In genomic region chr16:87900489-87900888, GRCh38 we compare ENCODE assay signal across 14 cellular contexts. TPM values are rescaled to one million over a fixed set of nuclear protein-coding genes. Genes with fewer than 3 reads are reported as not detected.
A peak's percentile ranks its signal among the peaks of the same experiment; 100 is the strongest.
DNase-seq lines count a peak whose midpoint lies in the region; ATAC-seq, FAIRE-seq and TF ChIP-seq lines count a peak whose summit lies in the region.
"Not testable (repeated sequence)": the region's sequence is repeated elsewhere in the genome, so short reads cannot be mapped to it uniquely, and the experiment has no call there.
"Had no signal": no experiment of that assay in that cellular context is flagged by ENCODE, and none has a peak within 500 bp of the region (broad histone marks: within the 10 kb centered on the region; RNA-seq: fewer than 3 reads in every experiment).

No MANE protein-coding gene starts in this region.

- not testable (repeated sequence) for H4K20me1 ChIP-seq in IMR-90 (ENCODE audit: insufficient read depth, low read length); HepG2 (ENCODE audit: insufficient read depth, low read length)

- H3K4me3 ChIP-seq in IMR-90 (ENCODE audit: insufficient read depth, low read depth, low read length); HepG2 (replicated peaks in 1 of 3; ENCODE audit: insufficient read depth in 1 of 3, low read depth in 2 of 3, low read length in 3 of 3): not testable (repeated sequence)

- not testable (repeated sequence) for H4K91ac ChIP-seq in IMR-90 (ENCODE audit: insufficient read depth, low read depth, low read length)

- H3K36me3 Mint-ChIP-seq in Calu3 (ENCODE audit: insufficient read depth, unreplicated experiment); T-helper 2 cell treated with Interferon-gamma antibody and Interleukin-4, amounts not matched to agents 5 μg/mL and 100 μg/mL, for 36 hours (ENCODE audit: low read depth); activated CD8-positive, alpha-beta T cell treated with anti-CD3 and anti-CD28 coated beads, Interleukin-2, amount 10 ng/mL, durations not matched to agents 7 days and 5 days (ENCODE audit: low read depth); activated T-helper 1 cell treated with anti-CD3 and anti-CD28 coated beads, Interleukin-12 subunit alpha, Interleukin-12 subunit beta, Interleukin-2, Interleukin-4 antibody, amounts not matched to agents 30 ng/mL and 10 ng/mL and 1 ng/mL, durations not matched to agents 14 hours and 24 hours and 36 hours (ENCODE audit: low read depth); activated naive CD8-positive, alpha-beta T cell treated with anti-CD3 and anti-CD28 coated beads for 36 hours; progenitor cell of endocrine pancreas (ENCODE audit: insufficient read depth): not testable (repeated sequence)

- H2BK15ac ChIP-seq in IMR-90 (ENCODE audit: low read depth, low read length), result not testable (repeated sequence)

- H3K9me1 ChIP-seq in IMR-90 (ENCODE audit: insufficient read depth, low read length), result not testable (repeated sequence)

- not testable (repeated sequence) for H4K5ac ChIP-seq in IMR-90 (ENCODE audit: low read depth, low read length)

- H3K23ac ChIP-seq in IMR-90 (ENCODE audit: low read depth, low read length), result not testable (repeated sequence)

- not testable (repeated sequence) for H2AK5ac ChIP-seq in IMR-90 (ENCODE audit: low read depth, low read length)

- H3K9ac ChIP-seq in IMR-90 (ENCODE audit: low read depth, low read length); HepG2 (ENCODE audit: insufficient read depth, low read depth, low read length): not testable (repeated sequence)

- ATAC-seq in IMR-90 (ENCODE audit: low read depth), result peak; percentile 14; the same call in 1 of the 2 replicates
- ATAC-seq in activated CD8-positive, alpha-beta T cell treated with anti-CD3 and anti-CD28 coated beads, Interleukin-2, amount 10 ng/mL, durations not matched to agents 7 days and 5 days; HepG2: not testable (repeated sequence)

- peaks cover 16% of the 10 kb centered on the region for H3K27me3 Mint-ChIP-seq in Calu3 (ENCODE audit: unreplicated experiment)
- H3K27me3 Mint-ChIP-seq in T-helper 2 cell treated with Interferon-gamma antibody and Interleukin-4, amounts not matched to agents 5 μg/mL and 100 μg/mL, for 36 hours (ENCODE audit: low read depth); activated CD8-positive, alpha-beta T cell treated with anti-CD3 and anti-CD28 coated beads, Interleukin-2, amount 10 ng/mL, durations not matched to agents 7 days and 5 days (ENCODE audit: low read depth); activated T-helper 1 cell treated with anti-CD3 and anti-CD28 coated beads, Interleukin-12 subunit alpha, Interleukin-12 subunit beta, Interleukin-2, Interleukin-4 antibody, amounts not matched to agents 30 ng/mL and 10 ng/mL and 1 ng/mL, durations not matched to agents 14 hours and 24 hours and 36 hours (ENCODE audit: insufficient read depth); activated naive CD8-positive, alpha-beta T cell treated with anti-CD3 and anti-CD28 coated beads for 36 hours: not testable (repeated sequence)
- H3K27me3 Mint-ChIP-seq in progenitor cell of endocrine pancreas, result peaks cover 13% of the 10 kb centered on the region

- H3K18ac ChIP-seq in IMR-90 (ENCODE audit: low read depth, low read length), result not testable (repeated sequence)

- not testable (repeated sequence) for H3K4me2 ChIP-seq in IMR-90 (ENCODE audit: low read depth, low read length); HepG2 (ENCODE audit: low read depth, low read length)

- H3K27ac ChIP-seq in IMR-90 (ENCODE audit: insufficient read depth, low read length); HepG2 (ENCODE audit: extremely low read length, insufficient read depth, low read length): not testable (repeated sequence)

- not testable (repeated sequence) for DNase-seq in Calu3; T-helper 2 cell treated with Interferon-gamma antibody and Interleukin-4, amounts not matched to agents 5 μg/mL and 100 μg/mL, for 36 hours (ENCODE audit: low spot score); activated CD8-positive, alpha-beta T cell treated with anti-CD3 and anti-CD28 coated beads, Interleukin-2, amount 10 ng/mL, durations not matched to agents 7 days and 5 days; activated T-helper 1 cell treated with anti-CD3 and anti-CD28 coated beads, Interleukin-12 subunit alpha, Interleukin-12 subunit beta, Interleukin-2, Interleukin-4 antibody, amounts not matched to agents 30 ng/mL and 10 ng/mL and 1 ng/mL, durations not matched to agents 14 hours and 24 hours and 36 hours (ENCODE audit: low spot score); activated naive CD8-positive, alpha-beta T cell treated with anti-CD3 and anti-CD28 coated beads for 36 hours; HepG2 (ENCODE audit: low spot score); progenitor cell of endocrine pancreas (ENCODE audit: low spot score, unreplicated experiment)
- peak; percentile 8 for DNase-seq in IMR-90

- H3K79me2 ChIP-seq in HepG2 (ENCODE audit: insufficient read depth, low read length), result not testable (repeated sequence)

- H3K4ac ChIP-seq in IMR-90 (ENCODE audit: low read depth, low read length), result not testable (repeated sequence)

- not testable (repeated sequence) for H3K27me3 ChIP-seq in IMR-90 (ENCODE audit: control insufficient read depth, insufficient read depth, low read length); HepG2 (ENCODE audit: control insufficient read depth in 1 of 2, insufficient read depth in 2 of 2, low read length in 2 of 2)

- CTCF ChIA-PET in Calu3 (lab: Charles Lee), result interaction anchor here (0.9 to 1.2 kb wide), 2 partner anchors 29 to 122 kb away, joined by 4 to 5 read pairs; no protein-coding TSS in a partner anchor
- CTCF ChIA-PET in IMR-90 (lab: Yijun Ruan, JAX); HepG2 (lab: Yijun Ruan, JAX; ENCODE audit: low intra/inter-chr PET ratio, low total read pairs): not testable (repeated sequence)
- CTCF ChIA-PET in activated CD8-positive, alpha-beta T cell treated with anti-CD3 and anti-CD28 coated beads, Interleukin-2, amount 10 ng/mL, durations not matched to agents 7 days and 5 days (lab: Charles Lee), result interaction anchor here (1.1 to 1.2 kb wide), 2 partner anchors 25 to 121 kb away, joined by 4 to 6 read pairs; no protein-coding TSS in a partner anchor

- H3K9me3 Mint-ChIP-seq in Calu3 (ENCODE audit: low read depth, unreplicated experiment); T-helper 2 cell treated with Interferon-gamma antibody and Interleukin-4, amounts not matched to agents 5 μg/mL and 100 μg/mL, for 36 hours; activated CD8-positive, alpha-beta T cell treated with anti-CD3 and anti-CD28 coated beads, Interleukin-2, amount 10 ng/mL, durations not matched to agents 7 days and 5 days (ENCODE audit: insufficient read depth); activated T-helper 1 cell treated with anti-CD3 and anti-CD28 coated beads, Interleukin-12 subunit alpha, Interleukin-12 subunit beta, Interleukin-2, Interleukin-4 antibody, amounts not matched to agents 30 ng/mL and 10 ng/mL and 1 ng/mL, durations not matched to agents 14 hours and 24 hours and 36 hours; activated naive CD8-positive, alpha-beta T cell treated with anti-CD3 and anti-CD28 coated beads for 36 hours; progenitor cell of endocrine pancreas (ENCODE audit: low read depth): not testable (repeated sequence)

- H2BK120ac ChIP-seq in IMR-90 (ENCODE audit: low read depth, low read length), result not testable (repeated sequence)

- H3K79me1 ChIP-seq in IMR-90 (ENCODE audit: low read depth in 1 of 2, low read length in 2 of 2), result not testable (repeated sequence)

- not testable (repeated sequence) for H2BK20ac ChIP-seq in IMR-90 (ENCODE audit: low read depth, low read length)

- not testable (repeated sequence) for H3K14ac ChIP-seq in IMR-90 (replicated peaks; ENCODE audit: low read depth, low read length)

- not testable (repeated sequence) for TF ChIP-seq POLR2A in IMR-90 (IDR thresholded peaks at IDR 0.05; ENCODE audit: low read depth, low read length); HepG2 (IDR thresholded peaks at IDR 0.05; ENCODE audit: insufficient read depth in 1 of 2, low read depth in 2 of 2, low read length in 2 of 2)

- H4K8ac ChIP-seq in IMR-90 (ENCODE audit: low read depth in 2 of 2, low read length in 2 of 2), result not testable (repeated sequence)

- not testable (repeated sequence) for H3K36me3 ChIP-seq in IMR-90 (ENCODE audit: control insufficient read depth, insufficient read depth, low read length)
- peaks cover 22 to 52% of the 10 kb centered on the region in 2 experiments; a peak in 4 of 5 replicates for H3K36me3 ChIP-seq in HepG2 (replicated peaks in 1 of 2; ENCODE audit: control insufficient read depth in 1 of 2, insufficient read depth in 2 of 2, low read length in 2 of 2)

- peak overlapping the region; percentile 39 for H3K4me3 Mint-ChIP-seq in Calu3 (ENCODE audit: low read depth, unreplicated experiment)
- H3K4me3 Mint-ChIP-seq in T-helper 2 cell treated with Interferon-gamma antibody and Interleukin-4, amounts not matched to agents 5 μg/mL and 100 μg/mL, for 36 hours; activated CD8-positive, alpha-beta T cell treated with anti-CD3 and anti-CD28 coated beads, Interleukin-2, amount 10 ng/mL, durations not matched to agents 7 days and 5 days; activated T-helper 1 cell treated with anti-CD3 and anti-CD28 coated beads, Interleukin-12 subunit alpha, Interleukin-12 subunit beta, Interleukin-2, Interleukin-4 antibody, amounts not matched to agents 30 ng/mL and 10 ng/mL and 1 ng/mL, durations not matched to agents 14 hours and 24 hours and 36 hours; activated naive CD8-positive, alpha-beta T cell treated with anti-CD3 and anti-CD28 coated beads for 36 hours; progenitor cell of endocrine pancreas (ENCODE audit: low read depth): not testable (repeated sequence)

- in situ Hi-C loops in IMR-90 (cut with MboI; ENCODE audit: low sequenced_read_pairs); HepG2 (cut with HindIII; ENCODE audit: extremely low pct_ligation_motif_present, low pct_unique_long_range_greater_than_20kb): not testable (repeated sequence)

- peaks cover 19% of the 10 kb centered on the region for H3K4me1 Mint-ChIP-seq in Calu3 (ENCODE audit: low read depth, unreplicated experiment)
- H3K4me1 Mint-ChIP-seq in T-helper 2 cell treated with Interferon-gamma antibody and Interleukin-4, amounts not matched to agents 5 μg/mL and 100 μg/mL, for 36 hours (ENCODE audit: low read depth), result peaks cover 45% of the 10 kb centered on the region
- H3K4me1 Mint-ChIP-seq in activated CD8-positive, alpha-beta T cell treated with anti-CD3 and anti-CD28 coated beads, Interleukin-2, amount 10 ng/mL, durations not matched to agents 7 days and 5 days (ENCODE audit: low read depth), result peaks cover 47% of the 10 kb centered on the region
- peaks cover 57% of the 10 kb centered on the region for H3K4me1 Mint-ChIP-seq in activated T-helper 1 cell treated with anti-CD3 and anti-CD28 coated beads, Interleukin-12 subunit alpha, Interleukin-12 subunit beta, Interleukin-2, Interleukin-4 antibody, amounts not matched to agents 30 ng/mL and 10 ng/mL and 1 ng/mL, durations not matched to agents 14 hours and 24 hours and 36 hours (ENCODE audit: low read depth)
- peaks cover 48% of the 10 kb centered on the region for H3K4me1 Mint-ChIP-seq in activated naive CD8-positive, alpha-beta T cell treated with anti-CD3 and anti-CD28 coated beads for 36 hours
- H3K4me1 Mint-ChIP-seq in progenitor cell of endocrine pancreas (ENCODE audit: low read depth), result not testable (repeated sequence)

- not testable (repeated sequence) for H3K9me3 ChIP-seq in IMR-90 (ENCODE audit: control insufficient read depth, insufficient read depth, low read length); HepG2 (ENCODE audit: low read length)

- not testable (repeated sequence) for H3K27ac Mint-ChIP-seq in Calu3 (ENCODE audit: unreplicated experiment)
- peak overlapping the region; percentile 34 for H3K27ac Mint-ChIP-seq in T-helper 2 cell treated with Interferon-gamma antibody and Interleukin-4, amounts not matched to agents 5 μg/mL and 100 μg/mL, for 36 hours
- H3K27ac Mint-ChIP-seq in activated CD8-positive, alpha-beta T cell treated with anti-CD3 and anti-CD28 coated beads, Interleukin-2, amount 10 ng/mL, durations not matched to agents 7 days and 5 days, result peak overlapping the region; percentile 43
- peak overlapping the region; percentile 48 for H3K27ac Mint-ChIP-seq in activated T-helper 1 cell treated with anti-CD3 and anti-CD28 coated beads, Interleukin-12 subunit alpha, Interleukin-12 subunit beta, Interleukin-2, Interleukin-4 antibody, amounts not matched to agents 30 ng/mL and 10 ng/mL and 1 ng/mL, durations not matched to agents 14 hours and 24 hours and 36 hours
- H3K27ac Mint-ChIP-seq in activated naive CD8-positive, alpha-beta T cell treated with anti-CD3 and anti-CD28 coated beads for 36 hours, result peak overlapping the region; percentile 38
- H3K27ac Mint-ChIP-seq in progenitor cell of endocrine pancreas, result peak overlapping the region; percentile 44

- H3K56ac ChIP-seq in IMR-90 (ENCODE audit: extremely low read depth, insufficient read depth, low read length), result not testable (repeated sequence)

- not testable (repeated sequence) for H3K4me1 ChIP-seq in IMR-90 (ENCODE audit: control insufficient read depth, insufficient read depth, low read length); HepG2 (ENCODE audit: insufficient read depth, low read length)

- not testable (repeated sequence) for H2AFZ ChIP-seq in IMR-90 (replicated peaks; ENCODE audit: low read length, poor library complexity); HepG2 (ENCODE audit: low read length)

- dilution Hi-C loops in IMR-90 (cut with HindIII; ENCODE audit: low sequenced_read_pairs, unreplicated experiment), result not testable (repeated sequence)

- FAIRE-seq in HepG2 (lab: Jason Lieb, UNC), result not testable (repeated sequence)

- intact Hi-C loops in Calu3 (cut with micrococcal nuclease; ENCODE audit: unreplicated experiment); IMR-90 (cut with micrococcal nuclease); activated T-helper 1 cell treated with anti-CD3 and anti-CD28 coated beads, Interleukin-12 subunit alpha, Interleukin-12 subunit beta, Interleukin-2, Interleukin-4 antibody, amounts not matched to agents 30 ng/mL and 10 ng/mL and 1 ng/mL, durations not matched to agents 14 hours and 24 hours and 36 hours (cut with micrococcal nuclease); HepG2 (cut with micrococcal nuclease; ENCODE audit: unreplicated experiment): not testable (repeated sequence)

- not testable (repeated sequence) for H2BK5ac ChIP-seq in IMR-90 (ENCODE audit: low read depth, low read length, poor library complexity, severe bottlenecking)

- no CpG with 5 or more reads among the region's 12 CpGs for WGBS in IMR-90 (ENCODE audit: extremely low coverage in 2 of 2, insufficient read length in 1 of 2), 2 experiments
- WGBS in HepG2 (ENCODE audit: low lambda C conversion rate), result 97% methylated on average over 12 of the region's 12 CpGs

- not testable (repeated sequence) for BruUV-seq in Calu3 (replicated peaks; lab: Mats Ljungman, UMichigan); IMR-90 (replicated peaks; lab: Mats Ljungman, UMichigan)
- BruUV-seq in HepG2 (replicated peaks; lab: Mats Ljungman, UMichigan), result TSS peak; percentile 34

- not testable (repeated sequence) for TF ChIP-seq EP300 in HepG2 (IDR thresholded peaks at IDR 0.05; ENCODE audit: low read depth in 2 of 2, low read length in 2 of 2); HepG2 (CRISPR knock-in tag; IDR thresholded peaks at IDR 0.05; ENCODE audit: borderline replicate concordance)

- not testable (repeated sequence) for H2AK9ac ChIP-seq in IMR-90 (replicated peaks; ENCODE audit: low read depth, low read length, poor library complexity)

- TF ChIP-seq RAD21 in IMR-90 (IDR thresholded peaks at IDR 0.05; ENCODE audit: low read length); HepG2 (CRISPR knock-in tag; IDR thresholded peaks at IDR 0.05): not testable (repeated sequence)

- TF ChIP-seq CTCF in Calu3 (IDR thresholded peaks at IDR 0.05; ENCODE audit: unreplicated experiment); IMR-90 (conservative IDR thresholded peaks at IDR 0.05; ENCODE audit: low read depth, low read length); HepG2 (CRISPR knock-in tag; IDR thresholded peaks at IDR 0.05); progenitor cell of endocrine pancreas (IDR thresholded peaks at IDR 0.05; ENCODE audit: unreplicated experiment): not testable (repeated sequence)

- POLR2A ChIA-PET in IMR-90 (lab: Charles Lee; ENCODE audit: unreplicated experiment); activated CD8-positive, alpha-beta T cell treated with anti-CD3 and anti-CD28 coated beads, Interleukin-2, amount 10 ng/mL, durations not matched to agents 7 days and 5 days (lab: Charles Lee); HepG2 (lab: Yijun Ruan, JAX): not testable (repeated sequence)

RNA-seq across cellular contexts. Expression of gene SLC7A5, which starts 31.2 kb away (rescaled TPM):
- total RNA-seq in Calu3 (2022) (379 and 501 TPM in 2 replicates), IMR-90 (2012; rRNA removed) (11.3 and 13.6 TPM in 2 replicates), HepG2 (2016; rRNA removed; fragmentation: Illumina TruSeq; extraction: Trizol) (84.4 and 155 TPM in 2 replicates), progenitor cell of endocrine pancreas (42.2 and 51.5 TPM in 2 replicates)
- polyA plus RNA-seq in IMR-90 (2012; rRNA removed) (87.9 and 101 TPM in 2 replicates), HepG2 (2011; rRNA removed) (79.6 and 84.0 TPM in 2 replicates)
- 70.4 and 146 TPM in 2 replicates for polyA plus RNA-seq in IMR-90 (2012; cell fraction: cytosol; rRNA removed)
- polyA plus RNA-seq in IMR-90 (2012; cell fraction: nucleus; rRNA removed; ENCODE audit: low replicate concordance), result 88.7 and 147 TPM in 2 replicates
- total RNA-seq in activated CD8-positive, alpha-beta T cell treated with anti-CD3 and anti-CD28 coated beads, Interleukin-2, amount 10 ng/mL, durations not matched to agents 7 days and 5 days, result 100 to 1,000 TPM; 114 to 118 TPM
- 466 and 469 TPM in 2 replicates for total RNA-seq in activated T-helper 1 cell treated with anti-CD3 and anti-CD28 coated beads, Interleukin-12 subunit alpha, Interleukin-12 subunit beta, Interleukin-2, Interleukin-4 antibody, amounts not matched to agents 30 ng/mL and 10 ng/mL and 1 ng/mL, durations not matched to agents 14 hours and 24 hours and 36 hours
- 100 to 1,000 TPM; 298 to 301 TPM for total RNA-seq in activated naive CD8-positive, alpha-beta T cell treated with anti-CD3 and anti-CD28 coated beads for 36 hours
- 20.4 and 21.0 TPM in 2 replicates for total RNA-seq in HepG2 (2016; cell fraction: cytosol; rRNA removed; fragmentation: Illumina TruSeq; extraction: Trizol; ENCODE audit: low read depth)
- 65.4 and 165 TPM in 2 replicates for total RNA-seq in HepG2 (2016; cell fraction: insoluble cytoplasmic fraction; rRNA removed; fragmentation: Illumina TruSeq; extraction: Trizol)
- total RNA-seq in HepG2 (2016; cell fraction: membrane; rRNA removed; fragmentation: Illumina TruSeq; extraction: Trizol), result 76.8 and 82.0 TPM in 2 replicates
- total RNA-seq in HepG2 (2016; cell fraction: nucleus; rRNA removed; fragmentation: Illumina TruSeq; extraction: Trizol), result 144 and 171 TPM in 2 replicates
- 58.4 and 80.8 TPM in 2 replicates for polyA plus RNA-seq in HepG2 (2011; cell fraction: cytosol; rRNA removed)
- 118 and 147 TPM in 2 replicates for polyA plus RNA-seq in HepG2 (2011; cell fraction: nucleus; rRNA removed)
- 135 and 207 TPM in 2 replicates for polyA plus RNA-seq in HepG2 (2012)
- 17.8 and 19.1 TPM in 2 replicates for polyA plus RNA-seq in HepG2 (2016; cell fraction: cytosol; fragmentation: Illumina TruSeq; extraction: Trizol; ENCODE audit: low read depth)
- 93.2 and 121 TPM in 2 replicates for polyA plus RNA-seq in HepG2 (2016; cell fraction: insoluble cytoplasmic fraction; fragmentation: Illumina TruSeq; extraction: Trizol; ENCODE audit: low read depth)
- polyA plus RNA-seq in HepG2 (2016; cell fraction: membrane; fragmentation: Illumina TruSeq; extraction: Trizol; ENCODE audit: low read depth), result 56.5 and 59.3 TPM in 2 replicates
- 307 and 313 TPM in 2 replicates for polyA plus RNA-seq in HepG2 (2016; cell fraction: nucleus; fragmentation: Illumina TruSeq; extraction: Trizol; ENCODE audit: insufficient read depth, low read depth)
- polyA minus RNA-seq in HepG2 (2011; rRNA and poly(A)+ RNA removed; ENCODE audit: low replicate concordance), result 157 and 170 TPM in 2 replicates
- polyA minus RNA-seq in HepG2 (2011; cell fraction: cytosol; rRNA and poly(A)+ RNA removed), result 88.7 and 88.8 TPM in 2 replicates
- polyA minus RNA-seq in HepG2 (2011; cell fraction: nucleus; rRNA and poly(A)+ RNA removed), result 35.7 and 42.5 TPM in 2 replicates

RNA-seq across cellular contexts. Expression of gene CA5A, which starts 35.8 kb away (rescaled TPM):
- total RNA-seq in Calu3 (2022) (not detected in 2 replicates), IMR-90 (2012; rRNA removed) (not detected in 2 replicates), HepG2 (2016; rRNA removed; fragmentation: Illumina TruSeq; extraction: Trizol) (85.7 and 106 TPM in 2 replicates), progenitor cell of endocrine pancreas (0.36 TPM in 1 of 2 replicates, not detected in the other)
- polyA plus RNA-seq in IMR-90 (2012; rRNA removed) (not detected in 2 replicates), HepG2 (2011; rRNA removed) (66.8 and 70.0 TPM in 2 replicates)
- polyA plus RNA-seq in IMR-90 (2012; cell fraction: cytosol; rRNA removed), result not detected in 2 replicates
- not detected in 2 replicates for polyA plus RNA-seq in IMR-90 (2012; cell fraction: nucleus; rRNA removed; ENCODE audit: low replicate concordance)
- not detected for total RNA-seq in activated CD8-positive, alpha-beta T cell treated with anti-CD3 and anti-CD28 coated beads, Interleukin-2, amount 10 ng/mL, durations not matched to agents 7 days and 5 days
- total RNA-seq in activated T-helper 1 cell treated with anti-CD3 and anti-CD28 coated beads, Interleukin-12 subunit alpha, Interleukin-12 subunit beta, Interleukin-2, Interleukin-4 antibody, amounts not matched to agents 30 ng/mL and 10 ng/mL and 1 ng/mL, durations not matched to agents 14 hours and 24 hours and 36 hours, result 0.13 TPM in 1 of 2 replicates, not detected in the other
- total RNA-seq in activated naive CD8-positive, alpha-beta T cell treated with anti-CD3 and anti-CD28 coated beads for 36 hours, result not detected
- total RNA-seq in HepG2 (2016; cell fraction: cytosol; rRNA removed; fragmentation: Illumina TruSeq; extraction: Trizol; ENCODE audit: low read depth), result 32.7 and 37.9 TPM in 2 replicates
- total RNA-seq in HepG2 (2016; cell fraction: insoluble cytoplasmic fraction; rRNA removed; fragmentation: Illumina TruSeq; extraction: Trizol), result 85.8 and 97.2 TPM in 2 replicates
- total RNA-seq in HepG2 (2016; cell fraction: membrane; rRNA removed; fragmentation: Illumina TruSeq; extraction: Trizol), result 29.8 and 38.9 TPM in 2 replicates
- 97.3 and 115 TPM in 2 replicates for total RNA-seq in HepG2 (2016; cell fraction: nucleus; rRNA removed; fragmentation: Illumina TruSeq; extraction: Trizol)
- 69.7 and 71.1 TPM in 2 replicates for polyA plus RNA-seq in HepG2 (2011; cell fraction: cytosol; rRNA removed)
- polyA plus RNA-seq in HepG2 (2011; cell fraction: nucleus; rRNA removed), result 186 and 199 TPM in 2 replicates
- 44.2 and 48.2 TPM in 2 replicates for polyA plus RNA-seq in HepG2 (2012)
- 21.5 and 23.0 TPM in 2 replicates for polyA plus RNA-seq in HepG2 (2016; cell fraction: cytosol; fragmentation: Illumina TruSeq; extraction: Trizol; ENCODE audit: low read depth)
- polyA plus RNA-seq in HepG2 (2016; cell fraction: insoluble cytoplasmic fraction; fragmentation: Illumina TruSeq; extraction: Trizol; ENCODE audit: low read depth), result 68.8 and 71.9 TPM in 2 replicates
- 18.4 and 18.5 TPM in 2 replicates for polyA plus RNA-seq in HepG2 (2016; cell fraction: membrane; fragmentation: Illumina TruSeq; extraction: Trizol; ENCODE audit: low read depth)
- 127 and 130 TPM in 2 replicates for polyA plus RNA-seq in HepG2 (2016; cell fraction: nucleus; fragmentation: Illumina TruSeq; extraction: Trizol; ENCODE audit: insufficient read depth, low read depth)
- 132 TPM in 1 of 2 replicates, not detected in the other for polyA minus RNA-seq in HepG2 (2011; rRNA and poly(A)+ RNA removed; ENCODE audit: low replicate concordance)
- 12.6 and 15.9 TPM in 2 replicates for polyA minus RNA-seq in HepG2 (2011; cell fraction: cytosol; rRNA and poly(A)+ RNA removed)
- polyA minus RNA-seq in HepG2 (2011; cell fraction: nucleus; rRNA and poly(A)+ RNA removed), result 114 and 132 TPM in 2 replicates
- total RNA-seq: A673; CD4-positive, alpha-beta memory T cell; CD4-positive, CD25-positive, alpha-beta regulatory T cell; CD8-positive, alpha-beta memory T cell had no signal
- polyA plus RNA-seq: AG04450; CD14-positive monocyte; CD4-positive, alpha-beta memory T cell; CD4-positive, CD25-positive, alpha-beta regulatory T cell; CD8-positive, alpha-beta memory T cell had no signal

RNA-seq across cellular contexts. Expression of gene BANP, which starts 50.7 kb away (rescaled TPM):
- total RNA-seq in Calu3 (2022) (47.5 and 49.6 TPM in 2 replicates), IMR-90 (2012; rRNA removed) (16.9 and 17.4 TPM in 2 replicates), HepG2 (2016; rRNA removed; fragmentation: Illumina TruSeq; extraction: Trizol) (13.0 and 20.2 TPM in 2 replicates), progenitor cell of endocrine pancreas (41.5 and 53.9 TPM in 2 replicates)
- polyA plus RNA-seq in IMR-90 (2012; rRNA removed) (17.9 and 21.1 TPM in 2 replicates), HepG2 (2011; rRNA removed) (23.8 and 24.6 TPM in 2 replicates)
- polyA plus RNA-seq in IMR-90 (2012; cell fraction: cytosol; rRNA removed), result 12.4 and 21.0 TPM in 2 replicates
- polyA plus RNA-seq in IMR-90 (2012; cell fraction: nucleus; rRNA removed; ENCODE audit: low replicate concordance), result 38.6 and 57.0 TPM in 2 replicates
- total RNA-seq in activated CD8-positive, alpha-beta T cell treated with anti-CD3 and anti-CD28 coated beads, Interleukin-2, amount 10 ng/mL, durations not matched to agents 7 days and 5 days, result 10 to 100 TPM; 34.1 to 39.8 TPM
- 35.4 and 35.5 TPM in 2 replicates for total RNA-seq in activated T-helper 1 cell treated with anti-CD3 and anti-CD28 coated beads, Interleukin-12 subunit alpha, Interleukin-12 subunit beta, Interleukin-2, Interleukin-4 antibody, amounts not matched to agents 30 ng/mL and 10 ng/mL and 1 ng/mL, durations not matched to agents 14 hours and 24 hours and 36 hours
- total RNA-seq in activated naive CD8-positive, alpha-beta T cell treated with anti-CD3 and anti-CD28 coated beads for 36 hours, result 10 to 100 TPM; 25.6 to 27.0 TPM
- 63.3 and 63.4 TPM in 2 replicates for total RNA-seq in HepG2 (2016; cell fraction: cytosol; rRNA removed; fragmentation: Illumina TruSeq; extraction: Trizol; ENCODE audit: low read depth)
- total RNA-seq in HepG2 (2016; cell fraction: insoluble cytoplasmic fraction; rRNA removed; fragmentation: Illumina TruSeq; extraction: Trizol), result 11.2 and 21.0 TPM in 2 replicates
- total RNA-seq in HepG2 (2016; cell fraction: membrane; rRNA removed; fragmentation: Illumina TruSeq; extraction: Trizol), result 26.8 and 28.3 TPM in 2 replicates
- total RNA-seq in HepG2 (2016; cell fraction: nucleus; rRNA removed; fragmentation: Illumina TruSeq; extraction: Trizol), result 25.5 and 26.4 TPM in 2 replicates
- 21.1 and 26.1 TPM in 2 replicates for polyA plus RNA-seq in HepG2 (2011; cell fraction: cytosol; rRNA removed)
- polyA plus RNA-seq in HepG2 (2011; cell fraction: nucleus; rRNA removed), result 58.9 and 72.7 TPM in 2 replicates
- 16.2 and 18.3 TPM in 2 replicates for polyA plus RNA-seq in HepG2 (2012)
- polyA plus RNA-seq in HepG2 (2016; cell fraction: cytosol; fragmentation: Illumina TruSeq; extraction: Trizol; ENCODE audit: low read depth), result 6.1 and 6.3 TPM in 2 replicates
- polyA plus RNA-seq in HepG2 (2016; cell fraction: insoluble cytoplasmic fraction; fragmentation: Illumina TruSeq; extraction: Trizol; ENCODE audit: low read depth), result 10.3 and 13.0 TPM in 2 replicates
- 7.4 and 8.4 TPM in 2 replicates for polyA plus RNA-seq in HepG2 (2016; cell fraction: membrane; fragmentation: Illumina TruSeq; extraction: Trizol; ENCODE audit: low read depth)
- polyA plus RNA-seq in HepG2 (2016; cell fraction: nucleus; fragmentation: Illumina TruSeq; extraction: Trizol; ENCODE audit: insufficient read depth, low read depth), result 24.7 and 27.2 TPM in 2 replicates
- 44.9 and 76.3 TPM in 2 replicates for polyA minus RNA-seq in HepG2 (2011; rRNA and poly(A)+ RNA removed; ENCODE audit: low replicate concordance)
- 24.6 and 25.1 TPM in 2 replicates for polyA minus RNA-seq in HepG2 (2011; cell fraction: cytosol; rRNA and poly(A)+ RNA removed)
- polyA minus RNA-seq in HepG2 (2011; cell fraction: nucleus; rRNA and poly(A)+ RNA removed), result 76.5 and 78.6 TPM in 2 replicates

Comparison
In these comparisons a context has a peak if more than half of its experiments do, and no peak if none do; other contexts are left out.
1. RNA of gene CA5A, which starts 35.8 kb away (total RNA-seq): 29.8 to 115 TPM in HepG2; 0.36 TPM in progenitor cell of endocrine pancreas, 0.13 TPM in activated T-helper 1 cell treated with anti-CD3 and anti-CD28 coated beads, Interleukin-12 subunit alpha, Interleukin-12 subunit beta, Interleukin-2, Interleukin-4 antibody, amounts not matched to agents 30 ng/mL and 10 ng/mL and 1 ng/mL, durations not matched to agents 14 hours and 24 hours and 36 hours, not detected in Calu3, not detected in IMR-90, not detected in activated CD8-positive, alpha-beta T cell treated with anti-CD3 and anti-CD28 coated beads, Interleukin-2, amount 10 ng/mL, durations not matched to agents 7 days and 5 days and not detected in activated naive CD8-positive, alpha-beta T cell treated with anti-CD3 and anti-CD28 coated beads for 36 hours; every median in the first group is over 10 times any median in the second.